1 cellular context compared by ENCODE assay signal in genomic region chr1:6288026-6288425, GRCh38.
TF ChIP-seq lines count a peak whose summit lies in the region.

No MANE protein-coding gene starts in this region.

TF ChIP-seq in HepG2, 621 proteins besides CTCF, POLR2A, EP300 and RAD21:
- TF ChIP-seq ZNF496 (CRISPR knock-in tag; IDR thresholded peaks at IDR 0.05; ENCODE audit: insufficient replicate concordance) = no peak
- no peak for TF ChIP-seq ZKSCAN5 (CRISPR knock-in tag; IDR thresholded peaks at IDR 0.05)
- no peak for TF ChIP-seq LCORL (IDR thresholded peaks at IDR 0.05)
- no peak for TF ChIP-seq LCORL (CRISPR knock-in tag; IDR thresholded peaks at IDR 0.05)
- no peak for TF ChIP-seq ZFAT (CRISPR knock-in tag; conservative IDR thresholded peaks at IDR 0.05)
- no peak for TF ChIP-seq ZNF775 (CRISPR knock-in tag; IDR thresholded peaks at IDR 0.05; ENCODE audit: borderline replicate concordance)
